1 cellular context compared by ENCODE assay signal in genomic region chr3:169813757-169814517, GRCh38.
TF ChIP-seq lines count a peak whose summit lies in the region.

No MANE protein-coding gene starts in this region.

TF ChIP-seq in GM12878, 131 proteins besides CTCF, POLR2A, EP300 and RAD21 (continued from another document and continues in another):
- TF ChIP-seq, protein P1, sequence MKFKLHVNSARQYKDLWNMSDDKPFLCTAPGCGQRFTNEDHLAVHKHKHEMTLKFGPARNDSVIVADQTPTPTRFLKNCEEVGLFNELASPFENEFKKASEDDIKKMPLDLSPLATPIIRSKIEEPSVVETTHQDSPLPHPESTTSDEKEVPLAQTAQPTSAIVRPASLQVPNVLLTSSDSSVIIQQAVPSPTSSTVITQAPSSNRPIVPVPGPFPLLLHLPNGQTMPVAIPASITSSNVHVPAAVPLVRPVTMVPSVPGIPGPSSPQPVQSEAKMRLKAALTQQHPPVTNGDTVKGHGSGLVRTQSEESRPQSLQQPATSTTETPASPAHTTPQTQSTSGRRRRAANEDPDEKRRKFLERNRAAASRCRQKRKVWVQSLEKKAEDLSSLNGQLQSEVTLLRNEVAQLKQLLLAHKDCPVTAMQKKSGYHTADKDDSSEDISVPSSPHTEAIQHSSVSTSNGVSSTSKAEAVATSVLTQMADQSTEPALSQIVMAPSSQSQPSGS (IDR thresholded peaks at IDR 0.05; ENCODE audit: low read length) = peak; percentile 53; the same call in 1 of the 2 replicates
- TF ChIP-seq PAX8 (IDR thresholded peaks at IDR 0.05) = no peak
- TF ChIP-seq HDAC6 (IDR thresholded peaks at IDR 0.05; ENCODE audit: unreplicated experiment) = no peak
- TF ChIP-seq E4F1 (IDR thresholded peaks at IDR 0.05; ENCODE audit: borderline replicate concordance, partially characterized antibody) = no peak
- TF ChIP-seq IKZF1 (conservative IDR thresholded peaks at IDR 0.05) = peak; percentile 87
- TF ChIP-seq, protein P2, sequence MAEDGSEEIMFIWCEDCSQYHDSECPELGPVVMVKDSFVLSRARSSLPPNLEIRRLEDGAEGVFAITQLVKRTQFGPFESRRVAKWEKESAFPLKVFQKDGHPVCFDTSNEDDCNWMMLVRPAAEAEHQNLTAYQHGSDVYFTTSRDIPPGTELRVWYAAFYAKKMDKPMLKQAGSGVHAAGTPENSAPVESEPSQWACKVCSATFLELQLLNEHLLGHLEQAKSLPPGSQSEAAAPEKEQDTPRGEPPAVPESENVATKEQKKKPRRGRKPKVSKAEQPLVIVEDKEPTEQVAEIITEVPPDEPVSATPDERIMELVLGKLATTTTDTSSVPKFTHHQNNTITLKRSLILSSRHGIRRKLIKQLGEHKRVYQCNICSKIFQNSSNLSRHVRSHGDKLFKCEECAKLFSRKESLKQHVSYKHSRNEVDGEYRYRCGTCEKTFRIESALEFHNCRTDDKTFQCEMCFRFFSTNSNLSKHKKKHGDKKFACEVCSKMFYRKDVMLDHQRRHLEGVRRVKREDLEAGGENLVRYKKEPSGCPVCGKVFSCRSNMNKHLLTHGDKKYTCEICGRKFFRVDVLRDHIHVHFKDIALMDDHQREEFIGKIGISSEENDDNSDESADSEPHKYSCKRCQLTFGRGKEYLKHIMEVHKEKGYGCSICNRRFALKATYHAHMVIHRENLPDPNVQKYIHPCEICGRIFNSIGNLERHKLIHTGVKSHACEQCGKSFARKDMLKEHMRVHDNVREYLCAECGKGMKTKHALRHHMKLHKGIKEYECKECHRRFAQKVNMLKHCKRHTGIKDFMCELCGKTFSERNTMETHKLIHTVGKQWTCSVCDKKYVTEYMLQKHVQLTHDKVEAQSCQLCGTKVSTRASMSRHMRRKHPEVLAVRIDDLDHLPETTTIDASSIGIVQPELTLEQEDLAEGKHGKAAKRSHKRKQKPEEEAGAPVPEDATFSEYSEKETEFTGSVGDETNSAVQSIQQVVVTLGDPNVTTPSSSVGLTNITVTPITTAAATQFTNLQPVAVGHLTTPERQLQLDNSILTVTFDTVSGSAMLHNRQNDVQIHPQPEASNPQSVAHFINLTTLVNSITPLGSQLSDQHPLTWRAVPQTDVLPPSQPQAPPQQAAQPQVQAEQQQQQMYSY (CRISPR knock-in tag; IDR thresholded peaks at IDR 0.05) = no peak
- TF ChIP-seq POLR2AphosphoS5 (IDR thresholded peaks at IDR 0.05; ENCODE audit: low read length) = peak; percentile 71
- TF ChIP-seq IKZF2 (IDR thresholded peaks at IDR 0.05) = peak; percentile 82 to 86; a peak in 3 of 4 replicates
- TF ChIP-seq GATAD2B (conservative IDR thresholded peaks at IDR 0.05; ENCODE audit: low read depth) = 0 out of 2 replicates have a peak, but pooled peaks have one; percentile 33
- no peak for TF ChIP-seq BCL3 (IDR thresholded peaks at IDR 0.05; ENCODE audit: borderline replicate concordance, insufficient read depth, low read depth, low read length, poor library complexity, severe bottlenecking)
- TF ChIP-seq SMAD1 (IDR thresholded peaks at IDR 0.05; ENCODE audit: low read depth, partially characterized antibody) = no peak
- TF ChIP-seq NR2C2 (IDR thresholded peaks at IDR 0.05; ENCODE audit: borderline replicate concordance, control insufficient read depth, insufficient read length, low read depth) = no peak
- peak; percentile 70; the same call in 1 of the 2 replicates for TF ChIP-seq CREB1 (IDR thresholded peaks at IDR 0.05; ENCODE audit: low read depth)
- no peak for TF ChIP-seq RB1 (IDR thresholded peaks at IDR 0.05; ENCODE audit: borderline replicate concordance)
- TF ChIP-seq MYC (IDR thresholded peaks at IDR 0.05; ENCODE audit: insufficient read depth, insufficient read length, insufficient replicate concordance, low read length, severe bottlenecking) = peak; percentile 58
- no peak; the same call in 1 of the 2 replicates for TF ChIP-seq SMC3 (IDR thresholded peaks at IDR 0.05; ENCODE audit: borderline replicate concordance, low read length)
- no peak for TF ChIP-seq YBX1 (IDR thresholded peaks at IDR 0.05)
- TF ChIP-seq ZNF24 (IDR thresholded peaks at IDR 0.05) = no peak
- TF ChIP-seq PBX3 (IDR thresholded peaks at IDR 0.05; ENCODE audit: insufficient replicate concordance, low read depth, low read length) = peak; percentile 87
- peak; percentile 68 for TF ChIP-seq EED (IDR thresholded peaks at IDR 0.05; ENCODE audit: low read depth)
- TF ChIP-seq RCOR1 (conservative IDR thresholded peaks at IDR 0.05; ENCODE audit: low read depth, low read length) = no peak
- TF ChIP-seq SMARCA5 (IDR thresholded peaks at IDR 0.05) = no peak
- peak; percentile 57; the same call in 2 of the 3 replicates for TF ChIP-seq POU2F2 (IDR thresholded peaks at IDR 0.05; ENCODE audit: borderline replicate concordance, low read depth, low read length)
- TF ChIP-seq MXI1 (IDR thresholded peaks at IDR 0.05; ENCODE audit: low read depth, low read length) = peak; percentile 82
- TF ChIP-seq SMAD5 (IDR thresholded peaks at IDR 0.05; ENCODE audit: low read depth) = no peak
- no peak for TF ChIP-seq HCFC1 (IDR thresholded peaks at IDR 0.05; ENCODE audit: low read length)
- TF ChIP-seq RBBP5 (conservative IDR thresholded peaks at IDR 0.05) = no peak
- no peak for TF ChIP-seq JUND (IDR thresholded peaks at IDR 0.05; ENCODE audit: low read depth, low read length)
- no peak for TF ChIP-seq ZBTB4 (CRISPR knock-in tag; IDR thresholded peaks at IDR 0.05)
- TF ChIP-seq SIN3A (IDR thresholded peaks at IDR 0.05; ENCODE audit: low read depth, low read length) = no peak
- TF ChIP-seq RAD51 (IDR thresholded peaks at IDR 0.05) = peak; percentile 94
- peak; percentile 74 for TF ChIP-seq NR2F1 (conservative IDR thresholded peaks at IDR 0.05)
- TF ChIP-seq, protein P3, sequence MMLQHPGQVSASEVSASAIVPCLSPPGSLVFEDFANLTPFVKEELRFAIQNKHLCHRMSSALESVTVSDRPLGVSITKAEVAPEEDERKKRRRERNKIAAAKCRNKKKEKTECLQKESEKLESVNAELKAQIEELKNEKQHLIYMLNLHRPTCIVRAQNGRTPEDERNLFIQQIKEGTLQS (IDR thresholded peaks at IDR 0.05; ENCODE audit: borderline replicate concordance, extremely low read depth, low read depth, low read length) = peak; percentile 83; the same call in 1 of the 2 replicates
- TF ChIP-seq NFYA (IDR thresholded peaks at IDR 0.05; ENCODE audit: borderline replicate concordance, low read depth, low read length) = no peak
- TF ChIP-seq, protein P4, sequence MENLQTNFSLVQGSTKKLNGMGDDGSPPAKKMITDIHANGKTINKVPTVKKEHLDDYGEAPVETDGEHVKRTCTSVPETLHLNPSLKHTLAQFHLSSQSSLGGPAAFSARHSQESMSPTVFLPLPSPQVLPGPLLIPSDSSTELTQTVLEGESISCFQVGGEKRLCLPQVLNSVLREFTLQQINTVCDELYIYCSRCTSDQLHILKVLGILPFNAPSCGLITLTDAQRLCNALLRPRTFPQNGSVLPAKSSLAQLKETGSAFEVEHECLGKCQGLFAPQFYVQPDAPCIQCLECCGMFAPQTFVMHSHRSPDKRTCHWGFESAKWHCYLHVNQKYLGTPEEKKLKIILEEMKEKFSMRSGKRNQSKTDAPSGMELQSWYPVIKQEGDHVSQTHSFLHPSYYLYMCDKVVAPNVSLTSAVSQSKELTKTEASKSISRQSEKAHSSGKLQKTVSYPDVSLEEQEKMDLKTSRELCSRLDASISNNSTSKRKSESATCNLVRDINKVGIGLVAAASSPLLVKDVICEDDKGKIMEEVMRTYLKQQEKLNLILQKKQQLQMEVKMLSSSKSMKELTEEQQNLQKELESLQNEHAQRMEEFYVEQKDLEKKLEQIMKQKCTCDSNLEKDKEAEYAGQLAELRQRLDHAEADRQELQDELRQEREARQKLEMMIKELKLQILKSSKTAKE (IDR thresholded peaks at IDR 0.05; ENCODE audit: low read depth, poor library complexity, severe bottlenecking) = peak; percentile 80
- no peak for TF ChIP-seq REST (IDR thresholded peaks at IDR 0.05; ENCODE audit: low read depth, low read length)
- no peak for TF ChIP-seq ZNF622 (IDR thresholded peaks at IDR 0.05)
- peak; percentile 61; the same call in 1 of the 2 replicates for TF ChIP-seq STAT1 (conservative IDR thresholded peaks at IDR 0.05)
- TF ChIP-seq TCF3 (IDR thresholded peaks at IDR 0.05; ENCODE audit: borderline replicate concordance, insufficient read depth, low read depth, low read length) = peak; percentile 97
- TF ChIP-seq FOXM1 (IDR thresholded peaks at IDR 0.05; ENCODE audit: low read depth, low read length) = peak; percentile 79
- peak; percentile 85 for TF ChIP-seq CREM (IDR thresholded peaks at IDR 0.05; ENCODE audit: low read depth)
